In the genomic region with DNA sequence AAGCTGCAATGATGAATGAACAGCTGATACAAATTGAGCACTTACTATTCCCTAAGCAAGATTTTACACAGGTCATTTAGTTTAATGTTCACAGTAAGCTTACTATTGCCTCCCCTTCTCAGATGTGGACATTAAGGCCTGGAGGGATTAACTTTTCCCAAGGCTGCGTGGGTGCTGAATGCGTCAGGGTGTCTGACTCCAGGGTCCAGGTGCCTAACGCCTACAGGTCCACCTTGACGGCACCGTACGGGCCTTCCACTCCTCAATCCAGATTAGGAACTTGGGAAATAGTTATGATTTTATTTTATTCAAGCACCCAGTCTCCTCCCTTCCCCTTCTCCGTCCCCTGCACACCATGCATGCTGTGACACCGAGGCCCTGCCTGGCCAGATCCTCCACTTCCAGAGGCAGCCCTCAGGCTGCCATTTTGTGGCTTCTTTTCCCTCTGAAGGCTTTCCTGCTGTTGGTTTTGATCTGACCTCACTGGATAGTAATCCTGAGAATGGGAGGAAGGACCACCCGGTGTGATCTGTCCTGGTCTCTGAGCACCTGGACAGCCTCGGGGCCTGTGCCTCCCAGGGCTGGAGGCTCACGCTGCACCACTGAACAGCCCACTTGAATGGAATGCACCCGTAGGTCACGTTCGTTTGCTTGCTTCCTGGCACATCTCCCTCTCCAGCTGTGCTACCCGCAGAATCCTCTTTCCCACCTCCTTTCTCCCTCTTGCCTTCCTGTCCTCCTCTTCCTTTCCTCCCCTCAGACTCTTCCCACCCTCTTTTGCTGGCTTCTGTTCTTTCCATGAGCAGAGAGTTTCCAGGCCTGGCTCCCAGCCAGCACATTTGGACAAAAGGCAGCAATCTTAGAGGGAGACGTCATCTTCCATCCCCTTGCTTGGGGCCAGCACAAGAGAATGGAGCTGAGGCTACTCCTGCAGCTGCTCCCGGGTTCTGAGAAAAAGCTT, we compare ENCODE assay signal across 10 cellular contexts. TPM values are rescaled to one million over a fixed set of nuclear protein-coding genes. Genes with fewer than 3 reads are reported as not detected.
A peak's percentile ranks its signal among the peaks of the same experiment; 100 is the strongest.
DNase-seq lines count a peak whose midpoint lies in the region; ATAC-seq and TF ChIP-seq lines count a peak whose summit lies in the region.
"Had no signal": no experiment of that assay in that cellular context is flagged by ENCODE, and none has a peak within 500 bp of the region (broad histone marks: within the 10 kb centered on the region; RNA-seq: fewer than 3 reads in every experiment).

No MANE protein-coding gene starts in this region.

- 39% methylated on average over 17 of the region's 17 CpGs for WGBS in mammary epithelial cell (ENCODE audit: low coverage, missing lambda C conversion rate)

- no peaks in the 10 kb centered on the region for H3K9me3 ChIP-seq in mammary epithelial cell (replicated peaks; ENCODE audit: insufficient read depth, low read length)

- peak overlapping the region; percentile 7 for H3K4me2 ChIP-seq in mammary epithelial cell (ENCODE audit: insufficient read depth, low read depth, low read length)

- no peaks in the 10 kb centered on the region for H3K79me2 ChIP-seq in mammary epithelial cell (ENCODE audit: insufficient read depth, low read length)

- DNase-seq in activated effector memory CD4-positive, alpha-beta T cell treated with anti-CD3 and anti-CD28 coated beads, Interleukin-2, amount 50 U/mL, for 16 hours, result peak; percentile 33
- DNase-seq in activated effector memory CD4-positive, alpha-beta T cell treated with Interleukin-2 at 50 U/mL for 16 hours, result no peak
- peak; percentile 90 for DNase-seq in mammary epithelial cell
- peak; percentile 97 for DNase-seq in kidney epithelial cell (ENCODE audit: low read depth)
- peak in 40 of 49 donors; percentile 3 to 79 (median 48) for DNase-seq in substantia nigra (lab: John Stamatoyannopoulos, UW)
- DNase-seq: activated B cell treated with CpG ODN at 0.5 μM for 24 hours; CD4-positive, CD25-positive, alpha-beta regulatory T cell had no signal

- TF ChIP-seq CTCF in mammary epithelial cell (conservative IDR thresholded peaks at IDR 0.05 in 1 of 2, IDR thresholded peaks at IDR 0.05 in 1 of 2; ENCODE audit: extremely low read depth in 1 of 2, insufficient read depth in 1 of 2, low read depth in 1 of 2, low read length in 2 of 2), result no peak
- no peak for TF ChIP-seq CTCF in kidney epithelial cell (IDR thresholded peaks at IDR 0.05; ENCODE audit: insufficient read depth, low read length, poor library complexity, severe bottlenecking)

- no peak overlapping the region for H3K4me3 ChIP-seq in mammary epithelial cell (replicated peaks in 1 of 3; ENCODE audit: insufficient read depth in 1 of 3, low read depth in 2 of 3, low read length in 3 of 3)
- H3K4me3 ChIP-seq in kidney epithelial cell (ENCODE audit: low read depth, low read length), result no peak overlapping the region

- H3K36me3 ChIP-seq in mammary epithelial cell (ENCODE audit: insufficient read depth, low read length) (no peaks in the 10 kb centered on the region), kidney epithelial cell (ENCODE audit: control insufficient read depth, insufficient read depth, low read length) (no peaks in the 10 kb centered on the region)

- no peak overlapping the region for H3K9ac ChIP-seq in mammary epithelial cell (ENCODE audit: insufficient read depth, low read length)

- H4K20me1 ChIP-seq in mammary epithelial cell (ENCODE audit: insufficient read depth, low read length), result no peaks in the 10 kb centered on the region

- H2AFZ ChIP-seq in mammary epithelial cell (ENCODE audit: low read depth, low read length), result peak overlapping the region; percentile 55

- CTCF ChIA-PET in mammary epithelial cell (lab: Charles Lee; ENCODE audit: low non-redundant PET), result no interaction called here

- H3K27ac ChIP-seq in mammary epithelial cell (ENCODE audit: insufficient read depth, low read depth, low read length) (peak overlapping the region; percentile 37), substantia nigra (ENCODE audit: low read depth, low read length, poor library complexity, severe bottlenecking) (peak overlapping the region; percentile 1)

- in situ Hi-C loops in mammary epithelial cell (cut with MboI; ENCODE audit: low sequenced_read_pairs in 2 of 2), result no loop called here

- H3K4me1 ChIP-seq in mammary epithelial cell (ENCODE audit: insufficient read depth, low read length), result peaks cover 24% of the 10 kb centered on the region

- BruUV-seq in mammary epithelial cell (replicated peaks; lab: Mats Ljungman, UMichigan), result no TSS peak

- dilution Hi-C loops in mammary epithelial cell (cut with HindIII; ENCODE audit: low sequenced_read_pairs), result loop anchor here (5.0 kb wide), 1 partner anchor 89 kb away; no protein-coding TSS in a partner anchor

- no peak for ATAC-seq in GM21423 (IDR thresholded peaks at IDR 0.05; ENCODE audit: unreplicated experiment)
- ATAC-seq in GM19467 (IDR thresholded peaks at IDR 0.05; ENCODE audit: unreplicated experiment), result no peak
- ATAC-seq in GM21737 (IDR thresholded peaks at IDR 0.05; ENCODE audit: unreplicated experiment), result no peak

- H3K27me3 ChIP-seq in mammary epithelial cell (ENCODE audit: insufficient read depth, low read length), result no peaks in the 10 kb centered on the region
- no peaks in the 10 kb centered on the region for H3K27me3 ChIP-seq in kidney epithelial cell (ENCODE audit: control insufficient read depth, insufficient read depth, low read length)

- intact Hi-C loops in mammary epithelial cell (cut with micrococcal nuclease), result no loop called here

RNA-seq across cellular contexts. Expression of gene DENND2A, which starts 14.4 kb away (rescaled TPM):
- total RNA-seq in mammary epithelial cell, result 1 to 10 TPM in 1 of 2 donors, under 1 TPM in 1; 0.17 to 1.6 TPM
- polyA plus RNA-seq in mammary epithelial cell, result 0.25 TPM
- not detected for polyA minus RNA-seq in mammary epithelial cell
- 11.2 and 14.8 TPM in 2 replicates for total RNA-seq in kidney epithelial cell
- total RNA-seq: activated B cell treated with CpG ODN at 0.5 μM for 24 hours; CD4-positive, CD25-positive, alpha-beta regulatory T cell had no signal
- polyA plus RNA-seq: CD4-positive, CD25-positive, alpha-beta regulatory T cell had no signal

RNA-seq across cellular contexts. Expression of gene ADCK2, which starts 46.6 kb away (rescaled TPM):
- total RNA-seq in mammary epithelial cell (10 to 100 TPM; 21.8 to 22.4 TPM), kidney epithelial cell (40.3 and 40.9 TPM in 2 replicates)
- polyA plus RNA-seq in mammary epithelial cell, result 14.4 TPM
- 17.4 TPM for polyA minus RNA-seq in mammary epithelial cell
